ENCODE assay signal across 9 cellular contexts in genomic region chr16:66188786-66189725, GRCh38.
DNase-seq lines count a peak whose midpoint lies in the region; TF ChIP-seq lines count a peak whose summit lies in the region.
"Had no signal": no experiment of that assay in that cellular context is flagged by ENCODE, and none has a peak within 500 bp of the region (broad histone marks: within the 10 kb centered on the region; RNA-seq: fewer than 3 reads in every experiment).

No MANE protein-coding gene starts in this region.

- no peak for TF ChIP-seq EP300 in sigmoid colon (IDR thresholded peaks at IDR 0.05)

- H3K4me1 ChIP-seq in BE2C = no peaks in the 10 kb centered on the region; the same call in none of the 2 replicates
- peaks cover 0 to 5% (median 0%) of the 10 kb centered on the region in 4 donors for H3K4me1 ChIP-seq in sigmoid colon

- no peak for TF ChIP-seq CTCF in BE2C (IDR thresholded peaks at IDR 0.05; ENCODE audit: low read depth, low read length)
- no peak for TF ChIP-seq CTCF in fibroblast of villous mesenchyme (IDR thresholded peaks at IDR 0.05; ENCODE audit: insufficient read depth, low read depth, low read length)
- no peak for TF ChIP-seq CTCF in sigmoid colon (IDR thresholded peaks at IDR 0.05)

- H3K9me3 ChIP-seq in BE2C = no peaks in the 10 kb centered on the region; the same call in 1 of the 2 replicates
- no peaks in the 10 kb centered on the region for H3K9me3 ChIP-seq in sigmoid colon

- 71 to 73% methylated on average over 10 of the region's 10 CpGs for WGBS in sigmoid colon, 2 donors

- DNase-seq in BE2C (peak; percentile 20), astrocyte of the hippocampus (ENCODE audit: low read depth, low spot score) (peak; percentile 80), fibroblast of villous mesenchyme (ENCODE audit: low read depth) (peak; percentile 39), sigmoid colon (no peak), SIG-M5 treated with dmso at 0.1 percent for 504 hours (lab: John Stamatoyannopoulos, UW; ENCODE audit: unreplicated experiment) (no peak), NCI-H1436 treated with DMSO at 0.1 percent for 48 hours (lab: John Stamatoyannopoulos, UW) (no peak), NCI-H2107 treated with DMSO at 0.1 percent for 48 hours (lab: John Stamatoyannopoulos, UW; ENCODE audit: unreplicated experiment) (no peak), NCI-H128 (lab: John Stamatoyannopoulos, UW; ENCODE audit: unreplicated experiment) (no peak)
- DNase-seq: NCI-H2029 treated with DMSO at 0.1 percent for 48 hours had no signal

- H3K27me3 ChIP-seq in BE2C = no peaks in the 10 kb centered on the region
- no peaks in the 10 kb centered on the region for H3K27me3 ChIP-seq in sigmoid colon

- intact Hi-C loops in sigmoid colon (cut with DNase I) = no loop called here

- H3K36me3 ChIP-seq in BE2C (no peaks in the 10 kb centered on the region), sigmoid colon (no peaks in the 10 kb centered on the region)

- H3K4me3 ChIP-seq in BE2C (ENCODE audit: low read depth, low read length) = no peak overlapping the region
- H3K4me3 ChIP-seq in fibroblast of villous mesenchyme (ENCODE audit: low read depth, low read length) = no peak overlapping the region
- H3K4me3 ChIP-seq in sigmoid colon = no peak overlapping the region

- TF ChIP-seq POLR2A in sigmoid colon (IDR thresholded peaks at IDR 0.05) = no peak

- H3K27ac ChIP-seq in sigmoid colon = peak overlapping the region in 3 of 4 donors; percentile 15 to 38 (median 27)

Comparison
In these comparisons a context has a peak if more than half of its experiments do, and no peak if none do; other contexts are left out.
1. DNase-seq: peak in BE2C (single experiment), astrocyte of the hippocampus (single experiment) and fibroblast of villous mesenchyme (single experiment); none in sigmoid colon (single experiment), SIG-M5 treated with dmso at 0.1 percent for 504 hours (single experiment), NCI-H1436 treated with DMSO at 0.1 percent for 48 hours (single experiment), NCI-H2107 treated with DMSO at 0.1 percent for 48 hours (single experiment) and NCI-H128 (single experiment).